Comparison of ENCODE assay signal across 1 cellular context in genomic region chr19:13985771-13986347, GRCh38.
TF ChIP-seq lines count a peak whose summit lies in the region.

No MANE protein-coding gene starts in this region.

TF ChIP-seq in endothelial cell of umbilical vein, 7 proteins besides CTCF, POLR2A, EP300 and RAD21:
- no peak for TF ChIP-seq MAX (IDR thresholded peaks at IDR 0.05; ENCODE audit: insufficient read depth, insufficient read length)
- TF ChIP-seq POLR2AphosphoS5 (IDR thresholded peaks at IDR 0.05; ENCODE audit: insufficient read depth, low read depth, low read length), result no peak
- no peak for TF ChIP-seq GATA2 (IDR thresholded peaks at IDR 0.05; ENCODE audit: insufficient read depth, insufficient read length, low read depth, low read length)
- TF ChIP-seq FOS (IDR thresholded peaks at IDR 0.05; ENCODE audit: borderline replicate concordance, insufficient read depth, low read length), result no peak
- TF ChIP-seq EZH2 (IDR thresholded peaks at IDR 0.05; ENCODE audit: borderline replicate concordance, low read depth, low read length, severe bottlenecking), result no peak
- no peak for TF ChIP-seq MYC (IDR thresholded peaks at IDR 0.05; ENCODE audit: low read depth, low read length)
- TF ChIP-seq JUN (IDR thresholded peaks at IDR 0.05; ENCODE audit: borderline replicate concordance, insufficient read depth, insufficient read length, low read depth), result no peak
